In the genomic region with DNA sequence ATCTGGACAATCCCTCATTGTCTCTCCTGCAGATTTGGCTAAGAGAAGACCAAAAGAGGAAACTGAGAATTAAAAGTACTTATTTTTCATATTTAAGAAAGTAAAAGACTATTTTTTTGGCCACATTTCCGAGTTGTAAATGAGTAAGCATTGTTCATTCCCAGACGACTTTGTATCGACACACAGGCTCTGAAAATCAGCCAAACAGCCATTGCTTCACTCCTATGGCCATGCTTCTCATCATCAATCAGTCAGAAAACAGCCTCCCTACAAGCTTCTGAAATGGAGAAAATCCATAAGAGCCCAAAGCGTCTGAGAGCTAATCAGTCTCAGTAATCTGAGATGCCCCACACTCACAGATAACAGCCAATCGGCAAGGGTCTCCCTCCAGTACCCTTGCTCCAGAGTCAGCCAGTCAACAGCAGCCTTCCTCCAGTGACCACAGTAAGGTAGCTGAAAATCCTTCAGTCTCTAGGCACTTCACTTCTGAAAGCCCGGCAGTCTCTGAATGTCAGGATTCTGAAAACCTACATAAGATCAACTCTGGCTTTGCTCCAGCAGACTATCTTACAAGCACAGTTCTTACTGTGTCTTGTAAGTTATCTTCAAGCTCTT, we compare ENCODE assay signal across 1 cellular context.
A peak's percentile ranks its signal among the peaks of the same experiment; 100 is the strongest.
TF ChIP-seq lines count a peak whose summit lies in the region.

No MANE protein-coding gene starts in this region.

TF ChIP-seq in H1, 55 proteins besides CTCF, POLR2A, EP300 and RAD21:
- TF ChIP-seq BACH1 (IDR thresholded peaks at IDR 0.05; ENCODE audit: low read length) (no peak), NANOG (IDR thresholded peaks at IDR 0.05; ENCODE audit: insufficient read depth, low read depth, low read length, poor library complexity, severe bottlenecking) (no peak), POLR2AphosphoS5 (IDR thresholded peaks at IDR 0.05; ENCODE audit: low read depth, low read length) (no peak), SIN3A (conservative IDR thresholded peaks at IDR 0.05 in 1 of 2, IDR thresholded peaks at IDR 0.05 in 1 of 2; ENCODE audit: low read depth in 1 of 2, low read length in 2 of 2) (no peak), JUN (IDR thresholded peaks at IDR 0.05; ENCODE audit: low read depth, low read length) (no peak), GTF2F1 (IDR thresholded peaks at IDR 0.05; ENCODE audit: borderline replicate concordance, low read depth, low read length) (no peak), SP1 (IDR thresholded peaks at IDR 0.05; ENCODE audit: low read depth, low read length) (peak; percentile 36; the same call in 1 of the 2 replicates), CEBPB (IDR thresholded peaks at IDR 0.05; ENCODE audit: low read depth, low read length) (no peak), RXRA (IDR thresholded peaks at IDR 0.05; ENCODE audit: insufficient read depth, low read depth, low read length) (no peak), SIRT6 (IDR thresholded peaks at IDR 0.05; ENCODE audit: low read length) (no peak), TAF7 (optimal IDR thresholded peaks at IDR 0.05; ENCODE audit: borderline replicate concordance, low read depth, low read length) (no peak), TBP (IDR thresholded peaks at IDR 0.05; ENCODE audit: low read depth, low read length) (peak; percentile 62; the same call in 1 of the 2 replicates), CTBP2 (IDR thresholded peaks at IDR 0.05; ENCODE audit: borderline replicate concordance, insufficient read depth, insufficient read length, low read length) (no peak), KDM4A (IDR thresholded peaks at IDR 0.05; ENCODE audit: low read depth, low read length, severe bottlenecking) (no peak), TAF1 (IDR thresholded peaks at IDR 0.05; ENCODE audit: low read depth, low read length) (peak; percentile 60; the same call in 1 of the 2 replicates), ASH2L (IDR thresholded peaks at IDR 0.05; ENCODE audit: low read length) (no peak), FOSL1 (IDR thresholded peaks at IDR 0.05; ENCODE audit: insufficient read depth, low read depth, low read length) (no peak), KDM1A (IDR thresholded peaks at IDR 0.05; ENCODE audit: borderline replicate concordance, low read length) (no peak), RNF2 (IDR thresholded peaks at IDR 0.05; ENCODE audit: borderline replicate concordance, low read depth, low read length, missing control alignments, poor library complexity, severe bottlenecking) (no peak), ZNF274 (IDR thresholded peaks at IDR 0.05; ENCODE audit: borderline replicate concordance, extremely low read depth, low read length) (no peak)
